Comparison of ENCODE assay signal across 19 cellular contexts in genomic region chr16:49928176-49928892, GRCh38.
DNase-seq lines count a peak whose midpoint lies in the region; ATAC-seq, FAIRE-seq and TF ChIP-seq lines count a peak whose summit lies in the region.
"Had no signal": no experiment of that assay in that cellular context is flagged by ENCODE, and none has a peak within 500 bp of the region (broad histone marks: within the 10 kb centered on the region; RNA-seq: fewer than 3 reads in every experiment).

No MANE protein-coding gene starts in this region.

- H2BK5ac ChIP-seq in H1 (ENCODE audit: low read depth, low read length): no peak overlapping the region

- intact Hi-C loops in left lung (cut with DNase I) (loop anchor here in 1 of 2 donors (10.0 kb wide), 1 partner anchor 434 kb away; no protein-coding TSS in a partner anchor), sciatic nerve (cut with DNase I) (no loop called here)

- H2AK5ac ChIP-seq in H1 (ENCODE audit: low read depth, low read length): no peak overlapping the region

- H3K56ac ChIP-seq in H1 (replicated peaks; ENCODE audit: insufficient read length, low read depth, low read length): no peak overlapping the region

- no peaks in the 10 kb centered on the region for H3K23me2 ChIP-seq in H1 (ENCODE audit: low read depth, low read length)

- no peak overlapping the region for H3K9ac ChIP-seq in H1 (replicated peaks in 1 of 4; ENCODE audit: extremely low read depth in 1 of 4, low read depth in 3 of 4, low read length in 3 of 4)

- TF ChIP-seq EP300 in H1 (IDR thresholded peaks at IDR 0.05; ENCODE audit: borderline replicate concordance in 1 of 2, low read depth in 2 of 2, low read length in 2 of 2): no peak

- no peak overlapping the region for H3K27ac ChIP-seq in RWPE2 (ENCODE audit: poor library complexity, severe bottlenecking)
- no peak overlapping the region for H3K27ac ChIP-seq in H1 (ENCODE audit: low read depth, low read length)
- no peak overlapping the region for H3K27ac ChIP-seq in left lung

- H2BK15ac ChIP-seq in H1 (ENCODE audit: low read length): 0 out of 2 replicates have a peak overlapping the region, but pooled peaks have one; percentile 10

- no peak for ATAC-seq in RWPE2 (ENCODE audit: low read depth)
- peak; percentile 94 for ATAC-seq in left lung
- ATAC-seq in sciatic nerve: no peak
- ATAC-seq in GM21526 (IDR thresholded peaks at IDR 0.05; ENCODE audit: low FRiP score, unreplicated experiment): no peak

- POLR2A ChIA-PET in H1 (lab: Charles Lee; ENCODE audit: partially characterized antibody): no interaction called here

- no peak overlapping the region for H2AFZ ChIP-seq in H1 (ENCODE audit: low read length)

- no peak overlapping the region for H3K18ac ChIP-seq in H1 (ENCODE audit: extremely low read depth, low read length)

- H3K4me2 ChIP-seq in H1 (ENCODE audit: insufficient read depth in 1 of 2, low read depth in 2 of 2, low read length in 2 of 2): no peak overlapping the region

- TF ChIP-seq CTCF in RWPE2 (IDR thresholded peaks at IDR 0.05; ENCODE audit: poor library complexity, severe bottlenecking) (no peak), H1 (IDR thresholded peaks at IDR 0.05; ENCODE audit: control extremely low read depth in 1 of 3, insufficient read depth in 1 of 3, low read depth in 1 of 3, low read length in 3 of 3) (no peak), left lung (IDR thresholded peaks at IDR 0.05) (no peak)

- H4K5ac ChIP-seq in H1 (ENCODE audit: insufficient read length, low read depth, low read length): no peak overlapping the region

- no peak overlapping the region for H2BK120ac ChIP-seq in H1 (replicated peaks; ENCODE audit: low read depth, low read length)

- no peaks in the 10 kb centered on the region for H3K27me3 ChIP-seq in RWPE2 (ENCODE audit: insufficient read depth, poor library complexity, severe bottlenecking)
- H3K27me3 ChIP-seq in H1 (replicated peaks in 1 of 4; ENCODE audit: control insufficient read depth in 3 of 4, extremely low read depth in 1 of 4, insufficient read depth in 3 of 4, low read length in 3 of 4): no peaks in the 10 kb centered on the region
- no peaks in the 10 kb centered on the region for H3K27me3 ChIP-seq in left lung

- no peaks in the 10 kb centered on the region for H3K79me1 ChIP-seq in H1 (ENCODE audit: low read depth, low read length)

- H3K4me1 ChIP-seq in RWPE2 (ENCODE audit: insufficient read depth, poor library complexity, severe bottlenecking) (no peaks in the 10 kb centered on the region), H1 (replicated peaks in 1 of 4; ENCODE audit: control insufficient read depth in 3 of 4, insufficient read depth in 4 of 4, low read length in 3 of 4) (peaks cover 0 to 3% (median 1%) of the 10 kb centered on the region in 4 experiments; a peak in 3 of 7 replicates), left lung (no peaks in the 10 kb centered on the region)

- H3K23ac ChIP-seq in H1 (ENCODE audit: insufficient read length): no peak overlapping the region

- no peak for FAIRE-seq in H1 (lab: Jason Lieb, UNC)
- FAIRE-seq: H54 had no signal

- no peak overlapping the region for H2BK20ac ChIP-seq in H1 (ENCODE audit: low read length)

- no peak overlapping the region for H3K4ac ChIP-seq in H1 (replicated peaks; ENCODE audit: insufficient read length, low read depth, low read length)

- TF ChIP-seq RAD21 in H1 (IDR thresholded peaks at IDR 0.05 in 1 of 2, conservative IDR thresholded peaks at IDR 0.05 in 1 of 2; ENCODE audit: low read depth in 2 of 2, low read length in 2 of 2): no peak

- CTCF ChIA-PET in H1 (lab: Charles Lee; ENCODE audit: partially characterized antibody): interaction anchor here (0.7 to 2.3 kb wide), 6 partner anchors 9 to 93 kb away, joined by 3 to 6 read pairs (median 3); no protein-coding TSS in a partner anchor

- no peak for TF ChIP-seq POLR2A in H1 (IDR thresholded peaks at IDR 0.05; ENCODE audit: control extremely low read depth in 1 of 2, low read depth in 2 of 2, low read length in 2 of 2)

- 88% methylated on average over 14 of the region's 14 CpGs; no CpG with 5 or more reads in 1 of the 2 experiments for WGBS in H1 (ENCODE audit: extremely low coverage in 1 of 2, insufficient coverage in 1 of 2, insufficient read length in 1 of 2, insufficient replicate concordance in 2 of 2, low coverage in 1 of 2, low lambda C conversion rate in 2 of 2, missing lambda C conversion rate in 1 of 2), 2 experiments

- no peaks in the 10 kb centered on the region for H3K36me3 ChIP-seq in RWPE2 (ENCODE audit: low read depth)
- H3K36me3 ChIP-seq in H1 (ENCODE audit: control insufficient read depth in 2 of 4, insufficient read depth in 4 of 4, low read length in 3 of 4): no peaks in the 10 kb centered on the region
- no peaks in the 10 kb centered on the region for H3K36me3 ChIP-seq in left lung

- no peaks in the 10 kb centered on the region for H3K79me2 ChIP-seq in H1 (ENCODE audit: control insufficient read depth in 1 of 2, insufficient read depth in 2 of 2, low read length in 2 of 2)

- H3K14ac ChIP-seq in H1 (ENCODE audit: insufficient read length): no peak overlapping the region

- no peaks in the 10 kb centered on the region for H4K20me1 ChIP-seq in H1 (replicated peaks in 1 of 2; ENCODE audit: control insufficient read depth in 1 of 2, insufficient read depth in 2 of 2, low read length in 2 of 2)

- H3K9me3 ChIP-seq in RWPE2 (ENCODE audit: severe bottlenecking) (no peaks in the 10 kb centered on the region), H1 (ENCODE audit: insufficient read depth in 2 of 2, low read depth in 1 of 2, low read length in 1 of 2) (no peaks in the 10 kb centered on the region), left lung (no peaks in the 10 kb centered on the region)

- DNase-seq in RWPE2 (ENCODE audit: low spot score) (peak; percentile 5), H1 (ENCODE audit: low read depth in 1 of 2, low spot score in 2 of 2) (no peak), left lung (peak in 1 of 2 donors; percentile 46), sciatic nerve (ENCODE audit: low spot score) (peak; percentile 42), NCI-H2171 (lab: John Stamatoyannopoulos, UW) (no peak), COLO829 (ENCODE audit: low spot score) (no peak), ecto neural progenitor cell (ENCODE audit: low spot score) (no peak)
- DNase-seq: ACHN; AML-193; COR-L47; EL; NCI-H1092; NCI-H2081 treated with DMSO at 0.1 percent for 48 hours; NCI-H526; NK-92 treated with Interleukin-12 subunit alpha and Interleukin-12 subunit beta, amount 100 ng/mL, for 24 hours; OCI-M1; RPMI8226 had no signal

- H4K8ac ChIP-seq in H1 (ENCODE audit: extremely low read depth, insufficient read depth, low read length): no peak overlapping the region

- H2BK12ac ChIP-seq in H1 (ENCODE audit: low read depth, low read length): no peak overlapping the region

- no peak overlapping the region for H4K91ac ChIP-seq in H1 (replicated peaks; ENCODE audit: insufficient read length, low read length)

- no peak overlapping the region for H3K4me3 ChIP-seq in RWPE2 (ENCODE audit: severe bottlenecking)
- no peak overlapping the region for H3K4me3 ChIP-seq in H1 (ENCODE audit: extremely low read depth in 1 of 4, insufficient read depth in 2 of 4, low read depth in 3 of 4, low read length in 4 of 4)
- no peak overlapping the region for H3K4me3 ChIP-seq in left lung

TF ChIP-seq in H1, 55 proteins besides CTCF, POLR2A, EP300 and RAD21:
- TF ChIP-seq BACH1 (IDR thresholded peaks at IDR 0.05; ENCODE audit: low read length) (no peak), BRCA1 (IDR thresholded peaks at IDR 0.05; ENCODE audit: low read depth, low read length) (no peak), ASH2L (IDR thresholded peaks at IDR 0.05; ENCODE audit: low read length) (no peak), POU5F1 (IDR thresholded peaks at IDR 0.05; ENCODE audit: low read depth, low read length) (no peak), GABPA (IDR thresholded peaks at IDR 0.05; ENCODE audit: borderline replicate concordance, insufficient read depth, low read length) (no peak), KDM1A (IDR thresholded peaks at IDR 0.05; ENCODE audit: borderline replicate concordance, low read length) (no peak), SP2 (IDR thresholded peaks at IDR 0.05; ENCODE audit: low read length) (no peak), RXRA (IDR thresholded peaks at IDR 0.05; ENCODE audit: insufficient read depth, low read depth, low read length) (no peak), RNF2 (IDR thresholded peaks at IDR 0.05; ENCODE audit: borderline replicate concordance, low read depth, low read length, missing control alignments, poor library complexity, severe bottlenecking) (no peak), E2F6 (IDR thresholded peaks at IDR 0.05) (no peak), CHD1 (IDR thresholded peaks at IDR 0.05; ENCODE audit: low read depth, low read length) (no peak)

Comparison
In these comparisons a context has a peak if more than half of its experiments do, and no peak if none do; other contexts are left out.
1. DNase-seq: peak in RWPE2 (single experiment) and sciatic nerve (single experiment); none in H1 (0 of 2), NCI-H2171 (single experiment), COLO829 (single experiment) and ecto neural progenitor cell (single experiment).